ENCODE assay signal across 18 cellular contexts in the genomic region with DNA sequence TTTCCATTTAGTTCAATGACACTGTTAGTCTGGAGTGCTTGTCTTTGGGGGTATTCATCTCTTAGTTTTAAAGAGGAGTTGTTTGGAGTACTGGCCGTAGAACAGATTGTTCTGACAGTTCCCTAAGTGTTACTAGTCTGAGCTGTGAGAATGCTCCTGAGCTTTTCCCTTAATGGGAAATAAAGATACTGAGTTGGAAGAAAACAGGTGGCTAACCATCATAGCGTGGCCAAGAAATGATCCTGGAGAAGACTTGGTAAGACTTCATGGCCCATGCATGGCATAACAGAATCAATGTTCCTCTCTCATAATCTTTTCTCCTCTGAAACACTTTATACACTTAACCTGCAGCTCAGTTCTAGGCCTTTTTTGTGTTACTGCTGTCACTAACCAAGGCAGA. TPM values are rescaled to one million over a fixed set of nuclear protein-coding genes. Genes with fewer than 3 reads are reported as not detected.
A peak's percentile ranks its signal among the peaks of the same experiment; 100 is the strongest.
DNase-seq lines count a peak whose midpoint lies in the region; ATAC-seq and TF ChIP-seq lines count a peak whose summit lies in the region.
"Had no signal": no experiment of that assay in that cellular context is flagged by ENCODE, and none has a peak within 500 bp of the region (broad histone marks: within the 10 kb centered on the region; RNA-seq: fewer than 3 reads in every experiment).

No MANE protein-coding gene starts in this region.

- 76 to 89% (median 87%) methylated on average over 2 of the region's 2 CpGs for WGBS in stomach, 5 donors

- H3K4me3 ChIP-seq in stomach = no peak overlapping the region
- H3K4me3 ChIP-seq: ovary, SJCRH30, smooth muscle cell had no signal

- H3K36me3 Mint-ChIP-seq in activated T-cell treated with anti-CD3 and anti-CD28 coated beads, Interleukin-2, amount 50 U/mL, for 72 hours (ENCODE audit: insufficient read depth in 2 of 2) = peaks cover 30 to 63% of the 10 kb centered on the region in 2 donors
- H3K36me3 Mint-ChIP-seq in activated naive CD4-positive, alpha-beta T cell treated with anti-CD3 and anti-CD28 coated beads, Interleukin-2, amount 50 U/mL, for 72 hours = peaks cover 47 to 81% of the 10 kb centered on the region in 2 donors
- H3K36me3 Mint-ChIP-seq in immature natural killer cell = peaks cover 45 to 80% (median 70%) of the 10 kb centered on the region in 3 donors

- peak overlapping the region; percentile 96 for H3K27ac Mint-ChIP-seq in activated T-cell treated with anti-CD3 and anti-CD28 coated beads, Interleukin-2, amount 50 U/mL, for 72 hours
- H3K27ac Mint-ChIP-seq in activated naive CD4-positive, alpha-beta T cell treated with anti-CD3 and anti-CD28 coated beads, Interleukin-2, amount 50 U/mL, for 72 hours = peak overlapping the region; percentile 33 to 96
- peak overlapping the region; percentile 52 to 100 (median 74) for H3K27ac Mint-ChIP-seq in immature natural killer cell

- intact Hi-C loops in stomach (cut with DNase I; ENCODE audit: low total_unique reads) = loop anchor here (5.0 to 10.0 kb wide), 2 partner anchors 114 to 292 kb away; no protein-coding TSS in a partner anchor

- no peak for TF ChIP-seq POLR2A in stomach (IDR thresholded peaks at IDR 0.05)

- H3K36me3 ChIP-seq in stomach = peaks cover 57 to 78% (median 74%) of the 10 kb centered on the region in 4 donors
- H3K36me3 ChIP-seq: ovary had no signal

- no peaks in the 10 kb centered on the region for H3K9me3 Mint-ChIP-seq in activated T-cell treated with anti-CD3 and anti-CD28 coated beads, Interleukin-2, amount 50 U/mL, for 72 hours
- H3K9me3 Mint-ChIP-seq in activated naive CD4-positive, alpha-beta T cell treated with anti-CD3 and anti-CD28 coated beads, Interleukin-2, amount 50 U/mL, for 72 hours = no peaks in the 10 kb centered on the region
- H3K9me3 Mint-ChIP-seq in immature natural killer cell = peaks cover 0 to 2% (median 0%) of the 10 kb centered on the region in 6 donors

- peaks cover 31 to 90% (median 64%) of the 10 kb centered on the region in 4 donors for H3K4me1 ChIP-seq in stomach

- H3K4me3 Mint-ChIP-seq in activated T-cell treated with anti-CD3 and anti-CD28 coated beads, Interleukin-2, amount 50 U/mL, for 72 hours = peak overlapping the region in 1 of 2 donors; percentile 30
- peak overlapping the region in 3 of 5 donors; percentile 30 to 62 (median 57) for H3K4me3 Mint-ChIP-seq in immature natural killer cell

- no peak for DNase-seq in activated T-cell treated with anti-CD3 and anti-CD28 coated beads, Interleukin-2, amount 50 U/mL, for 72 hours
- no peak for DNase-seq in activated T-cell treated with anti-CD3 and anti-CD28 coated beads, Interleukin-2, amount 50 U/mL, for 48 hours
- DNase-seq in activated naive CD4-positive, alpha-beta T cell treated with anti-CD3 and anti-CD28 coated beads, Interleukin-2, amount 50 U/mL, for 72 hours (ENCODE audit: low spot score in 2 of 2) = no peak
- no peak for DNase-seq in immature natural killer cell
- no peak for DNase-seq in stomach
- DNase-seq in NCI-H2081 (lab: John Stamatoyannopoulos, UW) = no peak
- no peak for DNase-seq in omental fat pad (ENCODE audit: low spot score)
- DNase-seq: amniotic stem cell, Caco-2, HCEC 1CT, left colon, NCI-H774, ovary, SJCRH30, T1000 had no signal

- no peak for TF ChIP-seq EP300 in stomach (IDR thresholded peaks at IDR 0.05)

- H3K27me3 ChIP-seq in stomach = no peaks in the 10 kb centered on the region
- H3K27me3 ChIP-seq: ovary, SJCRH30 had no signal

- peak overlapping the region in 4 of 5 donors; percentile 9 to 98 (median 52) for H3K27ac ChIP-seq in stomach
- H3K27ac ChIP-seq: KMS-11, ovary, SJCRH30 had no signal

- TF ChIP-seq CTCF in stomach (IDR thresholded peaks at IDR 0.05) = no peak
- TF ChIP-seq CTCF in omental fat pad (IDR thresholded peaks at IDR 0.05) = no peak

- H3K9me3 ChIP-seq in stomach = no peaks in the 10 kb centered on the region
- H3K9me3 ChIP-seq: Caco-2, ovary, SJCRH30 had no signal

- no peaks in the 10 kb centered on the region for H3K27me3 Mint-ChIP-seq in activated T-cell treated with anti-CD3 and anti-CD28 coated beads, Interleukin-2, amount 50 U/mL, for 72 hours (ENCODE audit: low read depth)
- H3K27me3 Mint-ChIP-seq in immature natural killer cell (ENCODE audit: low read depth in 3 of 3) = peaks cover 10 to 43% (median 24%) of the 10 kb centered on the region in 3 donors

- no peak for ATAC-seq in activated T-cell treated with anti-CD3 and anti-CD28 coated beads, Interleukin-2, amount 50 U/mL, for 72 hours (replicated peaks in 1 of 2)
- ATAC-seq in activated naive CD4-positive, alpha-beta T cell treated with anti-CD3 and anti-CD28 coated beads, Interleukin-2, amount 50 U/mL, for 72 hours = no peak
- ATAC-seq in GM18868 (IDR thresholded peaks at IDR 0.05; ENCODE audit: unreplicated experiment) = no peak
- no peak for ATAC-seq in omental fat pad (ENCODE audit: low FRiP score)
- ATAC-seq: left colon had no signal

- peaks cover 67% of the 10 kb centered on the region for H3K4me1 Mint-ChIP-seq in activated T-cell treated with anti-CD3 and anti-CD28 coated beads, Interleukin-2, amount 50 U/mL, for 72 hours (ENCODE audit: low read depth)
- peaks cover 78 to 98% of the 10 kb centered on the region in 2 donors for H3K4me1 Mint-ChIP-seq in immature natural killer cell

RNA-seq across cellular contexts. Expression of gene CALM1, which starts 6.2 kb away (rescaled TPM):
- total RNA-seq in activated T-cell treated with anti-CD3 and anti-CD28 coated beads, Interleukin-2, amount 50 U/mL, for 72 hours = 100 to 1,000 TPM; 391 to 489 TPM
- total RNA-seq in activated naive CD4-positive, alpha-beta T cell treated with anti-CD3 and anti-CD28 coated beads, Interleukin-2, amount 50 U/mL, for 72 hours = 100 to 1,000 TPM; 354 to 402 TPM
- polyA plus RNA-seq in immature natural killer cell = 1,000 to 10,000 TPM; 3,313 to 3,849 (median 3,365) TPM
- total RNA-seq in stomach = 1,000 to 10,000 TPM in 1 of 5 donors, 100 to 1,000 TPM in 4; 213 to 1,126 (median 441) TPM
- polyA plus RNA-seq in stomach = 100 to 1,000 TPM; 278 to 342 (median 327) TPM
- 100 to 1,000 TPM; 286 to 443 (median 356) TPM for total RNA-seq in omental fat pad
